In the genomic region with DNA sequence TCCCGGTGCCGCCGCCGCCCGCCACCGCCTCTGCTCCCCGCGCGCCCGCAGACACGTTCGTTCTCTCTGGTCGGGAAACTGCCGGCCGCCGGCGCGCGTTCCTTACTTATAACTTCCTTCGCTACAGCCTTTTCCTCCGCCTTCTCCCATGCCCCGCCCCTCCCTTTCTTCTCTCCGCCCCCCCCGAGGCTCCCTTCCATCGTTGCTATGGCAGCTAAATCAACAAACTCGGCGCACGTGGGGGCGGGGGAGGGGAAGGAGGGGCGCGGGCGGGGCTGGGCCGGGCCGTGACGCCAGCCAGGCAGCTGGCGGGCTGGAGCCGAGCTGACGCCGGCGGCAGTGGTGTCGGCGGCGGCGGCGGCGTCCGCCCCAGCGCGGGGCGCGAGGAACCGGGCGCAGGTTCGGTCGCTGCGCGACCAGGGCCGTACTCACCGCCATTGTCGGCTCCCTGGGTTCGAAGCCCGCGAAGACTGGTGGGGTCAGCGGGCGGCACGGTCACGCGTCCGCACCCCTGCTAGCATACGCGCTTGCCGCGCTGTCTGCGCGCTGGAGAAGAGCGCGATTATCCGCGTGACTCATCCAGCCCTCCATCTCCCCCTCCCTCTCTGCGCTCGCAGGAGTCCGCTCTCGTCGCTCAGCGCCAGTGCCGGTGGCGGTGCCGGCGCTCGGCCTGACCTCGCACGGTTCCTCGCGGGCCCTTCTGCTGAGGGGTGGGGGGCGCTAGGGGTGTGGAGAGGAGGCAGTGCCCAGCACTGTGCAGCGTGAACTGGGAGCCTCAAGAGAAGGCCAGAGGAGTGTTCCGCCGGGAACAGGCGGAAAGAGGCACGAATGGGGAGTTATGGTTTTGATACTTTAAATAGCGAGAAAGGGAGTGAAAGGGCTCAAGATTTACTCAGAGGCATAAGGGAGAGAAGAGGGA, we compare ENCODE assay signal across 8 cellular contexts. TPM values are rescaled to one million over a fixed set of nuclear protein-coding genes. Genes with fewer than 3 reads are reported as not detected.
DNase-seq lines count a peak whose midpoint lies in the region; ATAC-seq and TF ChIP-seq lines count a peak whose summit lies in the region.

Gene KLF4 (minus strand): TSS at position 83 of the 919 bp plus-strand sequence. CDS start 597 bp downstream, outside the sequence.

- H2BK12ac ChIP-seq in mesenchymal stem cell (ENCODE audit: low read length in 2 of 2): peak within 1 kb of the TSS; percentile 73 to 99

- peak within 1 kb of the TSS; percentile 80 to 99 for H3K18ac ChIP-seq in mesenchymal stem cell (ENCODE audit: low read depth in 1 of 2, low read length in 2 of 2)

- H4K91ac ChIP-seq in mesenchymal stem cell (ENCODE audit: low read length): peak within 1 kb of the TSS; percentile 80

- H2AK5ac ChIP-seq in mesenchymal stem cell (ENCODE audit: low read length, severe bottlenecking): no peak within 1 kb of the TSS

- 0% methylated on average over 21 to 98 of the region's 101 CpGs for WGBS in endodermal cell (ENCODE audit: insufficient coverage in 1 of 2, insufficient read length in 1 of 2), 2 experiments
- WGBS in mesenchymal stem cell: 1% methylated on average over 57 of the region's 101 CpGs

- H3K36me3 ChIP-seq in endodermal cell (ENCODE audit: control insufficient read depth, insufficient read depth, low read length) (no peaks in the 10 kb centered on the region), mesenchymal stem cell (ENCODE audit: control insufficient read depth in 1 of 2, insufficient read depth in 2 of 2, low read depth in 1 of 2, low read length in 2 of 2) (peaks cover 6 to 25% of the 10 kb centered on the region in 2 experiments)

- H3K4me1 ChIP-seq in endodermal cell (ENCODE audit: control insufficient read depth, insufficient read depth, low read length) (no peaks in the 10 kb centered on the region), mesenchymal stem cell (ENCODE audit: control insufficient read depth, insufficient read depth, low read depth, low read length) (peaks cover 34% of the 10 kb centered on the region)

- H3K27me3 Mint-ChIP-seq in endodermal cell (ENCODE audit: insufficient read depth): peaks cover 87% of the 10 kb centered on the region

- peaks cover 89% of the 10 kb centered on the region for H3K27me3 ChIP-seq in endodermal cell (ENCODE audit: control insufficient read depth, insufficient read depth, low read length, poor library complexity, severe bottlenecking)
- peaks cover 0 to 21% of the 10 kb centered on the region in 2 experiments for H3K27me3 ChIP-seq in mesenchymal stem cell (ENCODE audit: control insufficient read depth in 1 of 2, insufficient read depth in 1 of 2, low read length in 2 of 2)

- H3K9me3 ChIP-seq in endodermal cell (ENCODE audit: control insufficient read depth, low read length) (no peaks in the 10 kb centered on the region), mesenchymal stem cell (ENCODE audit: control insufficient read depth, low read length) (no peaks in the 10 kb centered on the region)

- peak within 1 kb of the TSS; percentile 35 to 72 for H3K4ac ChIP-seq in mesenchymal stem cell (ENCODE audit: low read depth in 1 of 2, low read length in 2 of 2)

- H3K9ac ChIP-seq in endodermal cell (ENCODE audit: extremely low read depth, low read length, poor library complexity, severe bottlenecking): peak within 1 kb of the TSS; percentile 76
- H3K9ac ChIP-seq in mesenchymal stem cell (ENCODE audit: low read length): peak within 1 kb of the TSS; percentile 96

- H3K4me1 Mint-ChIP-seq in endodermal cell: peaks cover 11% of the 10 kb centered on the region

- H3K4me3 Mint-ChIP-seq in endodermal cell: peak within 1 kb of the TSS; percentile 67

- DNase-seq in AG09309 (ENCODE audit: low read depth) (peak; percentile 70), GM19240 (ENCODE audit: insufficient read length, low spot score) (peak; percentile 55), NCI-H69 (lab: John Stamatoyannopoulos, UW) (peak; percentile 99), endodermal cell (peak; percentile 97), mesenchymal stem cell (peak; percentile 95)
- DNase-seq in activated CD8-positive, alpha-beta memory T cell treated with anti-CD3 and anti-CD28 coated beads for 48 hours (ENCODE audit: low read depth in 2 of 3, low spot score in 2 of 3): peak; percentile 15 to 60 (median 54)
- DNase-seq in stimulated activated CD4-positive, alpha-beta T cell treated with anti-CD3 and anti-CD28 coated beads, TNF-alpha, amount 100 ng/mL, for 24 hours (ENCODE audit: low read depth in 3 of 3): peak; percentile 29 to 68 (median 40)

- peak within 1 kb of the TSS; percentile 93 for H3K4me2 ChIP-seq in mesenchymal stem cell (ENCODE audit: low read length, poor library complexity, severe bottlenecking)

- H3K27ac ChIP-seq in endodermal cell (ENCODE audit: low read depth, low read length) (peak within 1 kb of the TSS; percentile 53), mesenchymal stem cell (ENCODE audit: low read length, poor library complexity, severe bottlenecking) (no peak within 1 kb of the TSS)

- H2AFZ ChIP-seq in mesenchymal stem cell (ENCODE audit: low read depth, low read length): peak within 1 kb of the TSS; percentile 90

- no peak for TF ChIP-seq CTCF in AG09309 (IDR thresholded peaks at IDR 0.05; ENCODE audit: control insufficient read depth, insufficient read depth, low read depth, low read length, missing control alignments)
- TF ChIP-seq CTCF in endodermal cell (conservative IDR thresholded peaks at IDR 0.05): no peak

- H3K14ac ChIP-seq in mesenchymal stem cell (ENCODE audit: low read length in 2 of 2): peak within 1 kb of the TSS in 1 of 2 experiments; percentile 99

- H2BK15ac ChIP-seq in mesenchymal stem cell (ENCODE audit: low read depth, poor library complexity, severe bottlenecking): peak within 1 kb of the TSS; percentile 96

- peak within 1 kb of the TSS; percentile 96 for H3K4me3 ChIP-seq in AG09309 (ENCODE audit: control insufficient read depth, low read depth, low read length)
- peak within 1 kb of the TSS; percentile 85 for H3K4me3 ChIP-seq in endodermal cell (ENCODE audit: low read length)
- H3K4me3 ChIP-seq in mesenchymal stem cell (ENCODE audit: insufficient read depth in 1 of 2, low read depth in 1 of 2, low read length in 2 of 2): peak within 1 kb of the TSS; percentile 79 to 96

- H3K79me1 ChIP-seq in mesenchymal stem cell (replicated peaks; ENCODE audit: low read length, poor library complexity, severe bottlenecking): peaks cover 2% of the 10 kb centered on the region

- peak; percentile 71 for ATAC-seq in HG03439 (IDR thresholded peaks at IDR 0.05; ENCODE audit: unreplicated experiment)

- no peaks in the 10 kb centered on the region for H3K36me3 Mint-ChIP-seq in endodermal cell (ENCODE audit: low read depth)

- peak within 1 kb of the TSS; percentile 66 for H4K8ac ChIP-seq in mesenchymal stem cell (ENCODE audit: low read length)

- no peak within 1 kb of the TSS for H3K27ac Mint-ChIP-seq in endodermal cell

- no peaks in the 10 kb centered on the region for H3K9me3 Mint-ChIP-seq in endodermal cell

- H2BK120ac ChIP-seq in mesenchymal stem cell (ENCODE audit: low read depth, low read length): peak within 1 kb of the TSS; percentile 71

- peak within 1 kb of the TSS in 1 of 2 experiments; percentile 97 for H3K23ac ChIP-seq in mesenchymal stem cell (ENCODE audit: low read length in 2 of 2)

- H2BK5ac ChIP-seq in mesenchymal stem cell (ENCODE audit: low read depth, low read length, poor library complexity, severe bottlenecking): no peak within 1 kb of the TSS

RNA-seq across cellular contexts. Expression of gene KLF4, which starts in this region (rescaled TPM):
- 1 to 10 TPM; 1.9 to 2.6 TPM for total RNA-seq in endodermal cell
- 1.9 TPM for polyA plus RNA-seq in endodermal cell (2013, experiment 1 of 2)
- 1.4 TPM for polyA plus RNA-seq in endodermal cell (2013, experiment 2 of 2)
- polyA plus RNA-seq in mesenchymal stem cell (2013, experiment 1 of 2): 21.2 TPM
- polyA plus RNA-seq in mesenchymal stem cell (2013, experiment 2 of 2): 21.0 TPM

Comparison
In these comparisons a context has a peak if more than half of its experiments do, and no peak if none do; other contexts are left out.
1. DNase-seq: peak in every context shown above with its lines; median percentile 99 in NCI-H69; 97 in endodermal cell; 95 in mesenchymal stem cell; 70 in AG09309; 55 in GM19240; 54 in activated CD8-positive, alpha-beta memory T cell treated with anti-CD3 and anti-CD28 coated beads for 48 hours; 40 in stimulated activated CD4-positive, alpha-beta T cell treated with anti-CD3 and anti-CD28 coated beads, TNF-alpha, amount 100 ng/mL, for 24 hours.